In the genomic region with DNA sequence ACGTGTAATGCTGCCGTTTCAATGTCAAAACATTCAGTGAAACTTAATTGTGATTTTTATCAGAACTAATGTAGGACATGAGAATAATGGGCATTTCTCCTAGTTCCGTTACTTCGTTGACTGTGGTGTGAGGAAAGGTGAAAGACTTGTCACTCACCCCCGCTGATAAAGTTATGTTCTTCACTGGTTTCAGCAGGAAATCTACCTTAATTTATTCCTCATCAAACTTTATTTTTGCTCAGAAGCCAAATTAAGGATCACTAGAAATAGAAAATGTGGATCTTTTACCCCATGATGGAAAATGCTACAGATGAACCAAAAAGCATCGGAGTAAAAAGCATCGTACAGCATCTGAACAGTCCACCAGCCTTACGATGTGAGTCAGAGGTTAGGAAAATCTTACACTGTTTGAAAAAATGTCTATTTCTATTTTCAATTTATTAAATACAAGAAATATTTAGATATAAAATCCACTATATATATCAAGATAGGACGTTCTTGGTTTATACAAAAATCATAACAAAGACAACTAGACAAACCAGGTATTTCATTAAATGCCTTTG, we compare ENCODE assay signal across 8 cellular contexts. TPM values are rescaled to one million over a fixed set of nuclear protein-coding genes. Genes with fewer than 3 reads are reported as not detected.
A peak's percentile ranks its signal among the peaks of the same experiment; 100 is the strongest.
DNase-seq lines count a peak whose midpoint lies in the region; ATAC-seq and TF ChIP-seq lines count a peak whose summit lies in the region.

No MANE protein-coding gene starts in this region.

- H3K9me3 ChIP-seq in thoracic aorta: no peaks in the 10 kb centered on the region

- peak; percentile 68 for DNase-seq in NCI-H82 (lab: John Stamatoyannopoulos, UW)
- no peak for DNase-seq in NCI-H82 treated with DMSO at 0.1 percent for 48 hours (lab: John Stamatoyannopoulos, UW; ENCODE audit: unreplicated experiment)
- no peak for DNase-seq in immature natural killer cell
- DNase-seq in thoracic aorta (ENCODE audit: low spot score): no peak
- no peak for DNase-seq in stimulated activated CD4-positive, alpha-beta T cell treated with anti-CD3 and anti-CD28 coated beads, Interleukin-2, amount 100 ng/mL, for 48 hours

- peak overlapping the region; percentile 79 for H3K27ac Mint-ChIP-seq in activated naive CD8-positive, alpha-beta T cell
- H3K27ac Mint-ChIP-seq in immature natural killer cell: peak overlapping the region in 5 of 6 donors; percentile 58 to 97 (median 92)

- H3K36me3 ChIP-seq in thoracic aorta: no peaks in the 10 kb centered on the region

- no peak for TF ChIP-seq POLR2A in GM18505 (IDR thresholded peaks at IDR 0.05; ENCODE audit: borderline replicate concordance, extremely low read depth, insufficient read depth, insufficient read length)

- no peaks in the 10 kb centered on the region for H3K27me3 Mint-ChIP-seq in activated naive CD8-positive, alpha-beta T cell
- H3K27me3 Mint-ChIP-seq in immature natural killer cell (ENCODE audit: low read depth in 3 of 3): peaks cover 12 to 23% (median 13%) of the 10 kb centered on the region in 3 donors

- ATAC-seq in thoracic aorta (ENCODE audit: insufficient number of reproducible peaks, low FRiP score, low read depth): no peak
- ATAC-seq in GM19328 (IDR thresholded peaks at IDR 0.05; ENCODE audit: unreplicated experiment): no peak
- no peak for ATAC-seq in GM18505 (IDR thresholded peaks at IDR 0.05; ENCODE audit: unreplicated experiment)

- no peaks in the 10 kb centered on the region for H3K9me3 Mint-ChIP-seq in activated naive CD8-positive, alpha-beta T cell (ENCODE audit: low read depth)
- no peaks in the 10 kb centered on the region for H3K9me3 Mint-ChIP-seq in immature natural killer cell

- no peaks in the 10 kb centered on the region for H3K36me3 Mint-ChIP-seq in activated naive CD8-positive, alpha-beta T cell
- no peaks in the 10 kb centered on the region for H3K36me3 Mint-ChIP-seq in immature natural killer cell

- no peak for TF ChIP-seq CTCF in thoracic aorta (IDR thresholded peaks at IDR 0.05)

- peak overlapping the region; percentile 99 for H3K4me3 ChIP-seq in thoracic aorta

- H3K27me3 ChIP-seq in thoracic aorta (replicated peaks; ENCODE audit: insufficient read depth): no peaks in the 10 kb centered on the region

- peaks cover 14% of the 10 kb centered on the region for H3K4me1 Mint-ChIP-seq in activated naive CD8-positive, alpha-beta T cell (ENCODE audit: low read depth)
- H3K4me1 Mint-ChIP-seq in immature natural killer cell: peaks cover 16% of the 10 kb centered on the region in 2 donors

- H3K27ac ChIP-seq in thoracic aorta: peak overlapping the region; percentile 95 to 97

- peaks cover 13 to 30% of the 10 kb centered on the region in 2 donors for H3K4me1 ChIP-seq in thoracic aorta (ENCODE audit: control insufficient read depth in 1 of 2, low read depth in 2 of 2)

- no peak overlapping the region for H3K4me3 Mint-ChIP-seq in activated naive CD8-positive, alpha-beta T cell
- no peak overlapping the region for H3K4me3 Mint-ChIP-seq in immature natural killer cell

RNA-seq across cellular contexts. Expression of a gene that starts 1.0 kb away (rescaled TPM):
- 10 to 100 TPM; 15.3 to 56.7 (median 16.0) TPM for polyA plus RNA-seq in immature natural killer cell
- total RNA-seq in thoracic aorta: 100 to 1,000 TPM in 1 of 2 donors, 10 to 100 TPM in 1; 95.4 to 108 TPM
